In genomic region chr1:70807088-70807664, GRCh38 we compare ENCODE assay signal across 23 cellular contexts.
"Had no signal": no experiment of that assay in that cellular context is flagged by ENCODE, and none has a peak within 500 bp of the region (broad histone marks: within the 10 kb centered on the region; RNA-seq: fewer than 3 reads in every experiment).

No MANE protein-coding gene starts in this region.

- H3K4me1 Mint-ChIP-seq: immature natural killer cell, mesothelial cell of epicardium, naive B cell had no signal

- ATAC-seq: activated CD8-positive, alpha-beta memory T cell treated with anti-CD3 and anti-CD28 coated beads, Interleukin-2, amount 10 ng/mL, durations not matched to agents 7 days and 5 days; activated CD8-positive, alpha-beta T cell treated with anti-CD3 and anti-CD28 coated beads, Interleukin-2, amount 10 ng/mL, durations not matched to agents 7 days and 5 days; activated naive CD4-positive, alpha-beta T cell treated with anti-CD3 and anti-CD28 coated beads, Interleukin-2, amount 50 U/mL, for 72 hours; gastrocnemius medialis; pancreas had no signal

- H3K4me2 ChIP-seq: smooth muscle cell had no signal

- H3K9me3 ChIP-seq: colonic mucosa, gastrocnemius medialis, pancreas, prostate gland had no signal

- H3K27me3 ChIP-seq: colonic mucosa, gastrocnemius medialis, pancreas had no signal

- DNase-seq: activated CD4-positive, alpha-beta T cell treated with anti-CD3 and anti-CD28 coated beads, Interleukin-2, amount 50 U/mL, for 1 hour; activated CD8-positive, alpha-beta memory T cell treated with anti-CD3 and anti-CD28 coated beads, Interleukin-2, amount 10 ng/mL, durations not matched to agents 7 days and 5 days; activated CD8-positive, alpha-beta T cell treated with anti-CD3 and anti-CD28 coated beads, Interleukin-2, amount 10 ng/mL, durations not matched to agents 7 days and 5 days; activated T-cell treated with anti-CD3 and anti-CD28 coated beads, Interleukin-2, amount 50 U/mL, for 48 hours; colonic mucosa; effector CD8-positive, alpha-beta T cell; erythroblast; gastrocnemius medialis; hippocampal formation; immature natural killer cell; naive B cell; nucleus accumbens; retina; stimulated activated CD4-positive, alpha-beta T cell treated with anti-CD3 and anti-CD28 coated beads, Interleukin-15, amount 100 ng/mL, for 24 hours; substantia nigra; T-helper 2 cell had no signal

- H3K27ac ChIP-seq: colonic mucosa, gastrocnemius medialis, pancreas, prostate gland had no signal

- H3K4me3 ChIP-seq: colonic mucosa, gastrocnemius medialis, pancreas, prostate gland, smooth muscle cell had no signal

- H3K27ac Mint-ChIP-seq: activated CD8-positive, alpha-beta memory T cell treated with anti-CD3 and anti-CD28 coated beads, Interleukin-2, amount 10 ng/mL, durations not matched to agents 7 days and 5 days; activated CD8-positive, alpha-beta T cell treated with anti-CD3 and anti-CD28 coated beads, Interleukin-2, amount 10 ng/mL, durations not matched to agents 7 days and 5 days; activated naive CD4-positive, alpha-beta T cell treated with anti-CD3 and anti-CD28 coated beads, Interleukin-2, amount 50 U/mL, for 72 hours; activated T-helper 2 cell treated with anti-CD3 and anti-CD28 coated beads, Interferon-gamma antibody, Interleukin-2, Interleukin-4, amounts not matched to agents 10 μg/mL and 5 μg/mL and 100 μg/mL, durations not matched to agents 14 hours and 24 hours and 36 hours; immature natural killer cell; mesothelial cell of epicardium; naive B cell; stimulated activated naive CD8-positive, alpha-beta T cell treated with anti-CD3 and anti-CD28 coated beads, Interleukin-15, Interleukin-2, amounts not matched to agents 100 ng/mL and 50 ng/mL, for 24 hours had no signal

- H3K4me3 Mint-ChIP-seq: activated CD8-positive, alpha-beta memory T cell treated with anti-CD3 and anti-CD28 coated beads, Interleukin-2, amount 10 ng/mL, durations not matched to agents 7 days and 5 days; activated CD8-positive, alpha-beta T cell treated with anti-CD3 and anti-CD28 coated beads, Interleukin-2, amount 10 ng/mL, durations not matched to agents 7 days and 5 days; immature natural killer cell; mesothelial cell of epicardium; naive B cell; stimulated activated naive CD8-positive, alpha-beta T cell treated with anti-CD3 and anti-CD28 coated beads, Interleukin-15, Interleukin-2, amounts not matched to agents 100 ng/mL and 50 ng/mL, for 24 hours had no signal

- H3K36me3 Mint-ChIP-seq: activated CD8-positive, alpha-beta memory T cell treated with anti-CD3 and anti-CD28 coated beads, Interleukin-2, amount 10 ng/mL, durations not matched to agents 7 days and 5 days; activated naive CD4-positive, alpha-beta T cell treated with anti-CD3 and anti-CD28 coated beads, Interleukin-2, amount 50 U/mL, for 72 hours; mesothelial cell of epicardium; naive B cell had no signal

- H3K36me3 ChIP-seq: colonic mucosa, gastrocnemius medialis, pancreas, prostate gland had no signal

- H3K4me1 ChIP-seq: colonic mucosa, gastrocnemius medialis, pancreas, prostate gland had no signal

- H3K27me3 Mint-ChIP-seq: activated CD8-positive, alpha-beta memory T cell treated with anti-CD3 and anti-CD28 coated beads, Interleukin-2, amount 10 ng/mL, durations not matched to agents 7 days and 5 days; naive B cell; stimulated activated naive CD8-positive, alpha-beta T cell treated with anti-CD3 and anti-CD28 coated beads, Interleukin-15, Interleukin-2, amounts not matched to agents 100 ng/mL and 50 ng/mL, for 24 hours had no signal
